Comparison of ENCODE assay signal across 10 cellular contexts in genomic region chr9:132672413-132672690, GRCh38. TPM values are rescaled to one million over a fixed set of nuclear protein-coding genes. Genes with fewer than 3 reads are reported as not detected.
DNase-seq lines count a peak whose midpoint lies in the region; ATAC-seq, FAIRE-seq and TF ChIP-seq lines count a peak whose summit lies in the region.
"Had no signal": no experiment of that assay in that cellular context is flagged by ENCODE, and none has a peak within 500 bp of the region (broad histone marks: within the 10 kb centered on the region; RNA-seq: fewer than 3 reads in every experiment).

No MANE protein-coding gene starts in this region.

- peak; percentile 29 for DNase-seq in SIG-M5 treated with dmso at 0.1 percent for 504 hours (lab: John Stamatoyannopoulos, UW; ENCODE audit: unreplicated experiment)
- no peak for DNase-seq in SIG-M5 (lab: John Stamatoyannopoulos, UW)
- no peak for DNase-seq in MM.1S
- peak; percentile 83 for DNase-seq in bronchial epithelial cell (ENCODE audit: low read depth)
- DNase-seq in activated CD8-positive, alpha-beta memory T cell treated with anti-CD3 and anti-CD28 coated beads, Interleukin-2, amount 50 U/mL, for 4 hours: no peak
- DNase-seq: NCI-H510A treated with DMSO at 0.1 percent for 48 hours; stimulated activated naive CD4-positive, alpha-beta T cell had no signal

- no peak for ATAC-seq in GM19035 (IDR thresholded peaks at IDR 0.05; ENCODE audit: unreplicated experiment)
- ATAC-seq in HG03565 (IDR thresholded peaks at IDR 0.05; ENCODE audit: unreplicated experiment): no peak

- H3K4me3 ChIP-seq in MM.1S (ENCODE audit: low read length) (no peak overlapping the region), bronchial epithelial cell (ENCODE audit: low read depth, low read length) (no peak overlapping the region), neuron (ENCODE audit: low read length) (peak overlapping the region; percentile 97)

- H3K4me2 ChIP-seq in MM.1S (ENCODE audit: low read depth, low read length): peak overlapping the region; percentile 87; the same call in 1 of the 2 replicates

- no peaks in the 10 kb centered on the region for H3K27me3 ChIP-seq in MM.1S (replicated peaks; ENCODE audit: insufficient read depth, low read length)
- H3K27me3 ChIP-seq in bronchial epithelial cell (ENCODE audit: control insufficient read depth, insufficient read depth, low read length): no peaks in the 10 kb centered on the region
- no peaks in the 10 kb centered on the region for H3K27me3 ChIP-seq in neuron (ENCODE audit: insufficient read depth, low read length)

- H3K9me3 ChIP-seq in MM.1S (replicated peaks; ENCODE audit: insufficient read depth, low read length) (no peaks in the 10 kb centered on the region), neuron (ENCODE audit: low read length) (no peaks in the 10 kb centered on the region)

- TF ChIP-seq CTCF in MM.1S (IDR thresholded peaks at IDR 0.05; ENCODE audit: low read length) (no peak), bronchial epithelial cell (IDR thresholded peaks at IDR 0.05; ENCODE audit: insufficient read depth, low read length, severe bottlenecking) (peak; percentile 54)

- H3K36me3 ChIP-seq in MM.1S (replicated peaks; ENCODE audit: insufficient read depth, low read length): no peaks in the 10 kb centered on the region
- H3K36me3 ChIP-seq in bronchial epithelial cell (ENCODE audit: control insufficient read depth, insufficient read depth, low read length): no peaks in the 10 kb centered on the region
- H3K36me3 ChIP-seq in neuron (ENCODE audit: insufficient read depth, low read length): peaks cover 7% of the 10 kb centered on the region

- no peak overlapping the region for H2AFZ ChIP-seq in MM.1S (ENCODE audit: low read length)
- H2AFZ ChIP-seq in neuron (ENCODE audit: low read depth, low read length): no peak overlapping the region

- peaks cover 96% of the 10 kb centered on the region for H3K79me2 ChIP-seq in MM.1S (ENCODE audit: low read length)

- H3F3A ChIP-seq in MM.1S (ENCODE audit: insufficient read depth, low read length): no peaks in the 10 kb centered on the region

- H4K20me1 ChIP-seq in MM.1S (ENCODE audit: insufficient read depth, low read length): peaks cover 20% of the 10 kb centered on the region; the same call in 1 of the 2 replicates

- FAIRE-seq in bronchial epithelial cell (lab: Jason Lieb, UNC): no peak

- H3K9ac ChIP-seq in MM.1S (ENCODE audit: low read length): no peak overlapping the region

- peaks cover 11% of the 10 kb centered on the region for H3K4me1 ChIP-seq in MM.1S (ENCODE audit: low read length)
- H3K4me1 ChIP-seq in neuron (ENCODE audit: insufficient read depth, low read length): peaks cover 17% of the 10 kb centered on the region

- H3K27ac ChIP-seq in MM.1S (ENCODE audit: low read length): no peak overlapping the region

- no peaks in the 10 kb centered on the region for H3K9me2 ChIP-seq in MM.1S (replicated peaks; ENCODE audit: insufficient read depth, low read length)

RNA-seq across cellular contexts. Expression of gene GTF3C4, which starts 2.1 kb away (rescaled TPM):
- 9.5 and 9.7 TPM in 2 replicates for total RNA-seq in bronchial epithelial cell

RNA-seq across cellular contexts. Expression of gene DDX31, which starts 2.6 kb away (rescaled TPM):
- total RNA-seq in bronchial epithelial cell: 11.1 and 15.8 TPM in 2 replicates

Comparison
In these comparisons a context has a peak if more than half of its experiments do, and no peak if none do; other contexts are left out.
1. DNase-seq: peak in SIG-M5 treated with dmso at 0.1 percent for 504 hours (single experiment) and bronchial epithelial cell (single experiment); none in SIG-M5 (single experiment), MM.1S (single experiment) and activated CD8-positive, alpha-beta memory T cell treated with anti-CD3 and anti-CD28 coated beads, Interleukin-2, amount 50 U/mL, for 4 hours (single experiment).